In genomic region chr7:51613911-51614344, GRCh38 we compare ENCODE assay signal across 27 cellular contexts.
A peak's percentile ranks its signal among the peaks of the same experiment; 100 is the strongest.
DNase-seq lines count a peak whose midpoint lies in the region; ATAC-seq and TF ChIP-seq lines count a peak whose summit lies in the region.
"Had no signal": no experiment of that assay in that cellular context is flagged by ENCODE, and none has a peak within 500 bp of the region (broad histone marks: within the 10 kb centered on the region; RNA-seq: fewer than 3 reads in every experiment).

No MANE protein-coding gene starts in this region.

- TF ChIP-seq CTCF in vagina (IDR thresholded peaks at IDR 0.05) (no peak), OCI-LY7 (conservative IDR thresholded peaks at IDR 0.05; ENCODE audit: low read length) (no peak), right lobe of liver (IDR thresholded peaks at IDR 0.05) (no peak)

- WGBS in right lobe of liver (ENCODE audit: insufficient coverage, low coverage, low lambda C conversion rate, missing lambda C conversion rate) = 32% methylated on average over 2 of the region's 5 CpGs

- no peak overlapping the region for H3K4me3 ChIP-seq in vagina
- no peak overlapping the region for H3K4me3 ChIP-seq in OCI-LY7 (ENCODE audit: low read depth, low read length, poor library complexity, severe bottlenecking)
- no peak overlapping the region for H3K4me3 ChIP-seq in right lobe of liver
- H3K4me3 ChIP-seq: SJSA1 had no signal

- peaks cover 0 to 1% (median 0%) of the 10 kb centered on the region in 3 donors for H3K27me3 Mint-ChIP-seq in immature natural killer cell (ENCODE audit: low read depth in 3 of 3)
- H3K27me3 Mint-ChIP-seq: activated CD4-positive, alpha-beta T cell treated with anti-CD3 and anti-CD28 coated beads, Interleukin-2, amount 10 ng/mL, durations not matched to agents 7 days and 5 days; activated CD8-positive, alpha-beta memory T cell treated with anti-CD3 and anti-CD28 coated beads, Interleukin-2, amount 10 ng/mL, durations not matched to agents 7 days and 5 days; stimulated activated memory B cell treated with anti-CD40 and anti-IgM and Interleukin-4, amounts not matched to agents 10 μg/mL and 1 μg/mL and 100 μg/mL, for 72 hours; T-helper 17 cell had no signal

- BruUV-seq in OCI-LY7 (replicated peaks; lab: Mats Ljungman, UMichigan) = no TSS peak

- H3K79me2 ChIP-seq in OCI-LY7 (ENCODE audit: insufficient read depth, low read depth, low read length) = no peaks in the 10 kb centered on the region
- H3K79me2 ChIP-seq: parathyroid adenoma had no signal

- no peaks in the 10 kb centered on the region for H3K4me1 Mint-ChIP-seq in immature natural killer cell
- H3K4me1 Mint-ChIP-seq: activated CD4-positive, alpha-beta T cell treated with anti-CD3 and anti-CD28 coated beads, Interleukin-2, amount 10 ng/mL, durations not matched to agents 7 days and 5 days; activated CD8-positive, alpha-beta memory T cell treated with anti-CD3 and anti-CD28 coated beads, Interleukin-2, amount 10 ng/mL, durations not matched to agents 7 days and 5 days; stimulated activated memory B cell treated with anti-CD40 and anti-IgM and Interleukin-4, amounts not matched to agents 10 μg/mL and 1 μg/mL and 100 μg/mL, for 72 hours; T-helper 17 cell had no signal

- peaks cover 6% of the 10 kb centered on the region for H3K4me1 ChIP-seq in vagina
- no peaks in the 10 kb centered on the region for H3K4me1 ChIP-seq in OCI-LY7 (ENCODE audit: insufficient read depth, low read length, poor library complexity, severe bottlenecking)
- H3K4me1 ChIP-seq in right lobe of liver = no peaks in the 10 kb centered on the region
- H3K4me1 ChIP-seq: parathyroid adenoma, SJSA1 had no signal

- H2AFZ ChIP-seq in OCI-LY7 (ENCODE audit: low read length) = no peak overlapping the region
- H2AFZ ChIP-seq: parathyroid adenoma had no signal

- H3K9me2 ChIP-seq in OCI-LY7 (ENCODE audit: insufficient read depth, low read length) = no peaks in the 10 kb centered on the region

- no peak for DNase-seq in Right ventricle myocardium inferior (ENCODE audit: missing footprints)
- no peak for DNase-seq in cardiac septum (ENCODE audit: low spot score)
- DNase-seq in globus pallidus (ENCODE audit: low spot score) = peak; percentile 6
- DNase-seq in medulla oblongata (ENCODE audit: extremely low spot score) = peak; percentile 31
- peak in 1 of 2 donors; percentile 91 for DNase-seq in vagina (ENCODE audit: extremely low spot score in 2 of 2)
- no peak for DNase-seq in OCI-LY7 (ENCODE audit: low spot score)
- no peak for DNase-seq in immature natural killer cell
- no peak for DNase-seq in right lobe of liver
- DNase-seq: activated CD4-positive, alpha-beta T cell treated with anti-CD3 and anti-CD28 coated beads, Interleukin-2, amount 10 ng/mL, durations not matched to agents 7 days and 5 days; activated CD8-positive, alpha-beta memory T cell treated with anti-CD3 and anti-CD28 coated beads, Interleukin-2, amount 10 ng/mL, durations not matched to agents 7 days and 5 days; activated naive CD4-positive, alpha-beta T cell treated with anti-CD3 and anti-CD28 coated beads, Interleukin-2, amount 50 U/mL, for 16 hours; DMS53; effector CD8-positive, alpha-beta T cell; erythroblast; midbrain; NCI-H1048; NCI-H1930; NCI-H226; NCI-H82; nephron progenitor cell; T-helper 17 cell had no signal

- peaks cover 3 to 15% (median 12%) of the 10 kb centered on the region in 6 donors for H3K9me3 Mint-ChIP-seq in immature natural killer cell
- H3K9me3 Mint-ChIP-seq: activated CD4-positive, alpha-beta T cell treated with anti-CD3 and anti-CD28 coated beads, Interleukin-2, amount 10 ng/mL, durations not matched to agents 7 days and 5 days; nephron progenitor cell had no signal

- CTCF ChIA-PET in OCI-LY7 (lab: Charles Lee; ENCODE audit: unreplicated experiment) = no interaction called here

- H3K27me3 ChIP-seq in vagina = no peaks in the 10 kb centered on the region
- H3K27me3 ChIP-seq in right lobe of liver = no peaks in the 10 kb centered on the region
- H3K27me3 ChIP-seq: SJSA1 had no signal

- H3K9me3 ChIP-seq in vagina = no peaks in the 10 kb centered on the region
- H3K9me3 ChIP-seq in OCI-LY7 (ENCODE audit: low read length) = no peaks in the 10 kb centered on the region
- H3K9me3 ChIP-seq in right lobe of liver = no peaks in the 10 kb centered on the region
- H3K9me3 ChIP-seq: SJSA1 had no signal

- H3K36me3 ChIP-seq in vagina (no peaks in the 10 kb centered on the region), OCI-LY7 (ENCODE audit: insufficient read depth, low read length) (no peaks in the 10 kb centered on the region), right lobe of liver (no peaks in the 10 kb centered on the region)
- H3K36me3 ChIP-seq: SJSA1 had no signal

- no peak overlapping the region for H3K4me3 Mint-ChIP-seq in immature natural killer cell
- H3K4me3 Mint-ChIP-seq: activated CD4-positive, alpha-beta T cell treated with anti-CD3 and anti-CD28 coated beads, Interleukin-2, amount 10 ng/mL, durations not matched to agents 7 days and 5 days; activated CD8-positive, alpha-beta memory T cell treated with anti-CD3 and anti-CD28 coated beads, Interleukin-2, amount 10 ng/mL, durations not matched to agents 7 days and 5 days; activated T-helper 1 cell treated with anti-CD3 and anti-CD28 coated beads, Interleukin-12 subunit alpha, Interleukin-12 subunit beta, Interleukin-2, Interleukin-4 antibody, amounts not matched to agents 30 ng/mL and 10 ng/mL and 1 ng/mL, durations not matched to agents 14 hours and 24 hours and 36 hours; nephron progenitor cell; stimulated activated memory B cell treated with anti-CD40 and anti-IgM and Interleukin-4, amounts not matched to agents 10 μg/mL and 1 μg/mL and 100 μg/mL, for 72 hours; T-helper 17 cell had no signal

- peak; percentile 77 for ATAC-seq in Right ventricle myocardium inferior
- ATAC-seq in right lobe of liver = no peak
- ATAC-seq: activated CD8-positive, alpha-beta memory T cell treated with anti-CD3 and anti-CD28 coated beads, Interleukin-2, amount 10 ng/mL, durations not matched to agents 7 days and 5 days; stimulated activated memory B cell treated with anti-CD40 and anti-IgM and Interleukin-4, amounts not matched to agents 10 μg/mL and 1 μg/mL and 100 μg/mL, for 72 hours; T-helper 17 cell had no signal

- H3K27ac Mint-ChIP-seq in immature natural killer cell = no peak overlapping the region
- H3K27ac Mint-ChIP-seq: activated CD4-positive, alpha-beta T cell treated with anti-CD3 and anti-CD28 coated beads, Interleukin-2, amount 10 ng/mL, durations not matched to agents 7 days and 5 days; activated CD8-positive, alpha-beta memory T cell treated with anti-CD3 and anti-CD28 coated beads, Interleukin-2, amount 10 ng/mL, durations not matched to agents 7 days and 5 days; activated T-helper 1 cell treated with anti-CD3 and anti-CD28 coated beads, Interleukin-12 subunit alpha, Interleukin-12 subunit beta, Interleukin-2, Interleukin-4 antibody, amounts not matched to agents 30 ng/mL and 10 ng/mL and 1 ng/mL, durations not matched to agents 14 hours and 24 hours and 36 hours; nephron progenitor cell; stimulated activated memory B cell treated with anti-CD40 and anti-IgM and Interleukin-4, amounts not matched to agents 10 μg/mL and 1 μg/mL and 100 μg/mL, for 72 hours; T-helper 17 cell had no signal

- H4K20me1 ChIP-seq in OCI-LY7 (ENCODE audit: insufficient read depth, low read length) = no peaks in the 10 kb centered on the region

- H3K36me3 Mint-ChIP-seq in immature natural killer cell = no peaks in the 10 kb centered on the region
- H3K36me3 Mint-ChIP-seq: activated CD8-positive, alpha-beta memory T cell treated with anti-CD3 and anti-CD28 coated beads, Interleukin-2, amount 10 ng/mL, durations not matched to agents 7 days and 5 days; stimulated activated memory B cell treated with anti-CD40 and anti-IgM and Interleukin-4, amounts not matched to agents 10 μg/mL and 1 μg/mL and 100 μg/mL, for 72 hours had no signal

- no peak overlapping the region for H3K4me2 ChIP-seq in OCI-LY7 (ENCODE audit: low read length)
- H3K4me2 ChIP-seq: KMS-11 had no signal

- intact Hi-C loops in Right ventricle myocardium inferior (cut with DNase I) = no loop called here
- intact Hi-C loops in cardiac septum (cut with DNase I) = no loop called here
- intact Hi-C loops in vagina (cut with DNase I) = no loop called here
- intact Hi-C loops in OCI-LY7 (cut with micrococcal nuclease; ENCODE audit: unreplicated experiment) = no loop called here
- intact Hi-C loops in right lobe of liver (cut with DNase I) = no loop called here

- TF ChIP-seq POLR2A in vagina (IDR thresholded peaks at IDR 0.05) = no peak
- no peak for TF ChIP-seq POLR2A in right lobe of liver (IDR thresholded peaks at IDR 0.05)

- peak overlapping the region; percentile 72 for H3K27ac ChIP-seq in vagina
- no peak overlapping the region for H3K27ac ChIP-seq in OCI-LY7 (ENCODE audit: low read depth, low read length, poor library complexity, severe bottlenecking)
- no peak overlapping the region for H3K27ac ChIP-seq in right lobe of liver
- H3K27ac ChIP-seq: 22Rv1, KMS-11, parathyroid adenoma, SJSA1 had no signal

- POLR2A ChIA-PET in OCI-LY7 (lab: Charles Lee) = no interaction called here

Comparison
In these comparisons a context has a peak if more than half of its experiments do, and no peak if none do; other contexts are left out.
1. DNase-seq: peak in globus pallidus (single experiment) and medulla oblongata (single experiment); none in Right ventricle myocardium inferior (single experiment), cardiac septum (single experiment), OCI-LY7 (single experiment), immature natural killer cell (0 of 3) and right lobe of liver (0 of 3).